Comparison of ENCODE assay signal across 23 cellular contexts in the genomic region with DNA sequence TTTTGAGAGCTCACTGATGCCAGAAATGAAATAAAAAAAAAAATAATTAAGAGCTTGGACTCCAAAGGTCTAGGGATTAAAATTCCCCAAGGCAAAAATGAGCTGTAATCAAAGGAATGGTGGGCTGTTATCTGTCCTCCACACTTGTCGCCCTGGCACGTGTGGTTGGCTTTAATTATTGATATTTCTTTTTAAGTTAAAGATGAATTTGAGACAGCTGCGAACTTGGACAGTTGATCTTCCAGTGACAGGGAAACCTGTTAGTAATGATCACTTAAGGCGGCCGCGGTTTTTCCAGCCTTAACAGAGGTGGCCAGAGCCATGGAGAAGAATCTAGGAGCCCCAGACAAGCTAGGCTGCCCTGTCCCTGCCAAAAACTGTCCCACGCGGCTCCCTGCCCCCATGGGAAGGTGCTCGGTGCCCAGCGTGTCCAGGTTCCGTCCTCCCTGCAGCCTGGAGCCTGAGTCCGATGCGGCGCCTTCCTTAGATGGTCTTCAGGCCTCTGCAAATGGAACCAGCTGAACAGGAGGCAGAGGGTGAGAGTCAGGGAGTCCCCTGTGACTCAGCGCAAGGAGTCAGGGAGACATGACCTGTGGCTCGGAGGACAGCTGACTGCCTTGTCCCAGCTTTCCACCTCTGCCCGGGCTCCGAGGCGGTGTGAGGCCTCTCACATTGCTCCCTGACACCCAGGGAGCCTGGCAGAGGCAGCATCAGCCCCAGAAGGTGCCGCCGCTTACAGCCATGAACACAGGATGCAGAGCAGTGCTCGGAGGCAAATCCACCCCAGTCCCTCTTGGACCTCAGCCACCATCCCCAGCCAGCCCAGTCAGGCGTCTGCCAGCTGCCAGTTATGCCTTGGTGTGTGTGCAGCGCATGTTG.
DNase-seq lines count a peak whose midpoint lies in the region; ATAC-seq and TF ChIP-seq lines count a peak whose summit lies in the region.
"Had no signal": no experiment of that assay in that cellular context is flagged by ENCODE, and none has a peak within 500 bp of the region (broad histone marks: within the 10 kb centered on the region; RNA-seq: fewer than 3 reads in every experiment).

No MANE protein-coding gene starts in this region.

- no peak for TF ChIP-seq CTCF in ovary (IDR thresholded peaks at IDR 0.05)

- no peaks in the 10 kb centered on the region for H3K9me3 ChIP-seq in ovary
- H3K9me3 ChIP-seq: BE2C, testis had no signal

- no peak for ATAC-seq in Right ventricle myocardium superior (ENCODE audit: poor library complexity)
- ATAC-seq in left ventricle myocardium superior, result no peak
- peak; percentile 30 for ATAC-seq in esophagus mucosa
- ATAC-seq: activated CD4-positive, CD25-positive, alpha-beta regulatory T cell treated with anti-CD3 and anti-CD28 coated beads, Interleukin-2, amount 50 U/mL, for 24 hours; activated T-helper 17 cell treated with anti-CD3 and anti-CD28 coated beads, Interleukin-2, amount 50 U/mL, for 72 hours; HCT116; HepG2; left colon; T-helper 17 cell had no signal

- intact Hi-C loops in Right ventricle myocardium superior (cut with DNase I), result no loop called here
- intact Hi-C loops in left ventricle myocardium superior (cut with micrococcal nuclease), result no loop called here
- intact Hi-C loops in ovary (cut with DNase I), result no loop called here

- WGBS in ovary, 3 donors, result 28 to 43% (median 35%) methylated on average over 24 of the region's 24 CpGs

- no peak overlapping the region for H3K27ac ChIP-seq in ovary
- H3K27ac ChIP-seq: testis had no signal

- H3K27me3 ChIP-seq in ovary, result no peaks in the 10 kb centered on the region
- H3K27me3 ChIP-seq: testis had no signal

- TF ChIP-seq POLR2A in ovary (IDR thresholded peaks at IDR 0.05), result no peak

- DNase-seq in Right ventricle myocardium superior (peak; percentile 35), left ventricle myocardium superior (no peak), LHCN-M2 (ENCODE audit: low read depth) (peak; percentile 6), ovary (no peak), RKO (ENCODE audit: low spot score) (no peak)
- DNase-seq in activated T-cell treated with anti-CD3 and anti-CD28 coated beads, Interleukin-2, amount 50 U/mL, for 48 hours, result no peak
- DNase-seq: ACHN; activated CD4-positive, alpha-beta T cell treated with anti-CD3 and anti-CD28 coated beads, Interleukin-2, amount 50 U/mL, for 4 hours; BE2C; left colon; MV-4-11; NCI-H1436; NCI-H2081 treated with DMSO at 0.1 percent for 48 hours; NCI-H446; NCI-H748 treated with DMSO at 0.1 percent for 48 hours; stimulated activated CD8-positive, alpha-beta memory T cell treated with anti-CD3 and anti-CD28 coated beads, Interleukin-4, amount 100 ng/mL, for 48 hours; T-helper 17 cell had no signal

- H3K36me3 ChIP-seq in ovary, result no peaks in the 10 kb centered on the region
- H3K36me3 ChIP-seq: BE2C had no signal

- peaks cover 1% of the 10 kb centered on the region for H3K4me1 ChIP-seq in ovary (ENCODE audit: insufficient read depth)
- H3K4me1 ChIP-seq: BE2C had no signal

- TF ChIP-seq EP300 in ovary (IDR thresholded peaks at IDR 0.05), result no peak

- no peak overlapping the region for H3K4me3 ChIP-seq in ovary
- H3K4me3 ChIP-seq: testis had no signal

Comparison
In these comparisons a context has a peak if more than half of its experiments do, and no peak if none do; other contexts are left out.
1. DNase-seq: peak in Right ventricle myocardium superior (single experiment) and LHCN-M2 (single experiment); none in left ventricle myocardium superior (single experiment), activated T-cell treated with anti-CD3 and anti-CD28 coated beads, Interleukin-2, amount 50 U/mL, for 48 hours (0 of 2), ovary (0 of 5) and RKO (single experiment).